8 cellular contexts compared by ENCODE assay signal in the genomic region with DNA sequence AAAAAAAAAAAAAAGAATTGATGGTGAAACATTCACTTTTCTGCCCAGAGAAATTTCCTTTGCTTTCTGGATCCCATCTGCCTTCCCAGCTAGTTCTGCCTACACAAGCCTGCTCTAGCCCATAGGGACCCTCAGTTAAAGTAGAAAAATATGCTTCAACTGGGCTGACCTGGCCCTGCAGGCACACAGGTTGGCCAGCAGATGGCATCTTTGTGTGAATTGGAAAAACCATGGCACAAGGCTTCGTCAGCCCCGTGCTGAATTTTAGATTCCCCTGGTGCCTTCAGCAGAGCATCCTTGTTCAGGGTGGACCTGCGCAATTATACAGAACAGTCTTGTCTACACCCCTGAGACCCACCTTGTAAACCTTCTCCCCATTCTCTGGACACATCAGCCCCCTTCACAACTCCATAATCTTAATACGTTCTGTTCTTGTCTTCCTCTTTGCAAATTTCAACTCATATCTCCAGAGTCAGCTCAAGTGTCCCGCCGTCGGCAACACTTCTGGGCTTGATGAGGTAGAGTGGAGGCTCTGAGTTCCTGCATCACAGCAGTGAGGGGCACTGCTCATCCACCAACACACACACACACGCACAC.
DNase-seq lines count a peak whose midpoint lies in the region; ATAC-seq and TF ChIP-seq lines count a peak whose summit lies in the region.

No MANE protein-coding gene starts in this region.

- H3K4me1 Mint-ChIP-seq in CD4-positive, CD25-positive, alpha-beta regulatory T cell = peaks cover 0 to 5% (median 2%) of the 10 kb centered on the region in 4 donors
- peaks cover 4% of the 10 kb centered on the region for H3K4me1 Mint-ChIP-seq in activated T-cell treated with anti-CD3 and anti-CD28 coated beads, Interleukin-2, amount 50 U/mL, for 24 hours (ENCODE audit: low read depth)

- no peak overlapping the region for H2BK5ac ChIP-seq in trophoblast cell (ENCODE audit: low read depth, low read length, poor library complexity)

- H2BK120ac ChIP-seq in trophoblast cell (ENCODE audit: insufficient read depth, low read length, poor library complexity) = no peak overlapping the region

- H3K18ac ChIP-seq in trophoblast cell (ENCODE audit: low read length) = no peak overlapping the region

- no peaks in the 10 kb centered on the region for H3K36me3 Mint-ChIP-seq in CD4-positive, CD25-positive, alpha-beta regulatory T cell
- H3K36me3 Mint-ChIP-seq in activated T-cell treated with anti-CD3 and anti-CD28 coated beads, Interleukin-2, amount 50 U/mL, for 24 hours (ENCODE audit: low read depth) = no peaks in the 10 kb centered on the region

- no CpG with 5 or more reads among the region's 8 CpGs for WGBS in trophoblast cell (ENCODE audit: extremely low coverage, insufficient coverage, insufficient read length)

- H3K9me3 Mint-ChIP-seq in CD4-positive, CD25-positive, alpha-beta regulatory T cell = no peaks in the 10 kb centered on the region
- H3K9me3 Mint-ChIP-seq in activated T-cell treated with anti-CD3 and anti-CD28 coated beads, Interleukin-2, amount 50 U/mL, for 24 hours = no peaks in the 10 kb centered on the region

- H3K4me3 Mint-ChIP-seq in CD4-positive, CD25-positive, alpha-beta regulatory T cell = peak overlapping the region in 2 of 4 donors; percentile 13 to 49
- peak overlapping the region; percentile 30 for H3K4me3 Mint-ChIP-seq in activated T-cell treated with anti-CD3 and anti-CD28 coated beads, Interleukin-2, amount 50 U/mL, for 24 hours

- H4K12ac ChIP-seq in trophoblast cell (ENCODE audit: low read depth, low read length) = no peak overlapping the region

- H4K8ac ChIP-seq in trophoblast cell (ENCODE audit: low read depth, low read length) = no peak overlapping the region

- H3K4me1 ChIP-seq in CD4-positive, CD25-positive, alpha-beta regulatory T cell (ENCODE audit: control insufficient read depth, insufficient read depth, low read length, poor library complexity, severe bottlenecking) = no peaks in the 10 kb centered on the region
- H3K4me1 ChIP-seq in trophoblast cell (ENCODE audit: control insufficient read depth in 1 of 2, insufficient read depth in 2 of 2, low read length in 2 of 2) = no peaks in the 10 kb centered on the region

- H2BK12ac ChIP-seq in trophoblast cell (ENCODE audit: low read length) = no peak overlapping the region

- H3K36me3 ChIP-seq in CD4-positive, CD25-positive, alpha-beta regulatory T cell (ENCODE audit: control insufficient read depth, insufficient read depth, low read length) = no peaks in the 10 kb centered on the region
- no peaks in the 10 kb centered on the region for H3K36me3 ChIP-seq in trophoblast cell (ENCODE audit: control insufficient read depth in 1 of 2, insufficient read depth in 2 of 2, low read length in 2 of 2)

- H3K79me1 ChIP-seq in trophoblast cell (ENCODE audit: low read length) = no peaks in the 10 kb centered on the region

- no peak overlapping the region for H3K27ac Mint-ChIP-seq in CD4-positive, CD25-positive, alpha-beta regulatory T cell
- H3K27ac Mint-ChIP-seq in activated T-cell treated with anti-CD3 and anti-CD28 coated beads, Interleukin-2, amount 50 U/mL, for 24 hours = no peak overlapping the region

- H3K4me3 ChIP-seq in CD4-positive, CD25-positive, alpha-beta regulatory T cell (ENCODE audit: low read depth, low read length) = no peak overlapping the region
- no peak overlapping the region for H3K4me3 ChIP-seq in fibroblast of the aortic adventitia (ENCODE audit: low read depth, low read length)
- no peak overlapping the region for H3K4me3 ChIP-seq in trophoblast cell (ENCODE audit: low read depth, low read length)

- no peak overlapping the region for H3K14ac ChIP-seq in trophoblast cell (ENCODE audit: low read length)

- peak; percentile 28 to 67 (median 46) for DNase-seq in CD4-positive, CD25-positive, alpha-beta regulatory T cell
- DNase-seq in NCI-H774 (lab: John Stamatoyannopoulos, UW) (peak; percentile 18), fibroblast of the aortic adventitia (ENCODE audit: low read depth) (peak; percentile 60), trophoblast cell (peak; percentile 24 to 70)
- DNase-seq in activated T-cell treated with anti-CD3 and anti-CD28 coated beads, Interleukin-2, amount 50 U/mL, for 24 hours = peak; percentile 66

- peaks cover 26% of the 10 kb centered on the region for H3K27me3 Mint-ChIP-seq in CD4-positive, CD25-positive, alpha-beta regulatory T cell
- peaks cover 35% of the 10 kb centered on the region for H3K27me3 Mint-ChIP-seq in activated T-cell treated with anti-CD3 and anti-CD28 coated beads, Interleukin-2, amount 50 U/mL, for 24 hours

- H3K4ac ChIP-seq in trophoblast cell (ENCODE audit: low read depth, low read length) = no peak overlapping the region

- no peak overlapping the region for H3K9ac ChIP-seq in trophoblast cell (ENCODE audit: low read length)

- ATAC-seq in CD4-positive, CD25-positive, alpha-beta regulatory T cell (ENCODE audit: low read depth in 2 of 2) = peak; percentile 79 to 81
- peak; percentile 85 for ATAC-seq in GM18858 (IDR thresholded peaks at IDR 0.05; ENCODE audit: unreplicated experiment)
- peak; percentile 76 for ATAC-seq in HG03025 (IDR thresholded peaks at IDR 0.05; ENCODE audit: low FRiP score, unreplicated experiment)
- ATAC-seq in HG02884 (IDR thresholded peaks at IDR 0.05; ENCODE audit: unreplicated experiment) = no peak

- no peaks in the 10 kb centered on the region for H3K9me3 ChIP-seq in CD4-positive, CD25-positive, alpha-beta regulatory T cell (ENCODE audit: control insufficient read depth in 2 of 2, low read length in 2 of 2)
- H3K9me3 ChIP-seq in trophoblast cell (ENCODE audit: insufficient read depth, low read depth, low read length) = no peaks in the 10 kb centered on the region

- no peak overlapping the region for H4K91ac ChIP-seq in trophoblast cell (ENCODE audit: low read depth, low read length)

- H3K23ac ChIP-seq in trophoblast cell (ENCODE audit: low read length) = no peak overlapping the region

- no peak overlapping the region for H3K27ac ChIP-seq in CD4-positive, CD25-positive, alpha-beta regulatory T cell (ENCODE audit: insufficient read depth, low read length, poor library complexity, severe bottlenecking)
- H3K27ac ChIP-seq in trophoblast cell (ENCODE audit: low read depth, low read length) = no peak overlapping the region

- no peak overlapping the region for H3K4me2 ChIP-seq in trophoblast cell (ENCODE audit: low read length)

- H2AK5ac ChIP-seq in trophoblast cell (ENCODE audit: low read length) = no peak overlapping the region

- H2AFZ ChIP-seq in trophoblast cell (ENCODE audit: insufficient read depth, low read length, poor library complexity) = no peak overlapping the region

- TF ChIP-seq CTCF in fibroblast of the aortic adventitia (IDR thresholded peaks at IDR 0.05; ENCODE audit: insufficient read depth, low read length) = peak; percentile 95

- no peaks in the 10 kb centered on the region for H3K79me2 ChIP-seq in trophoblast cell (ENCODE audit: control insufficient read depth, insufficient read depth, low read length, poor library complexity)

- no peaks in the 10 kb centered on the region for H3K27me3 ChIP-seq in CD4-positive, CD25-positive, alpha-beta regulatory T cell (ENCODE audit: control insufficient read depth, insufficient read depth, low read length)
- H3K27me3 ChIP-seq in trophoblast cell (ENCODE audit: insufficient read depth, low read length) = no peaks in the 10 kb centered on the region
